14 cellular contexts compared by ENCODE assay signal in the genomic region with DNA sequence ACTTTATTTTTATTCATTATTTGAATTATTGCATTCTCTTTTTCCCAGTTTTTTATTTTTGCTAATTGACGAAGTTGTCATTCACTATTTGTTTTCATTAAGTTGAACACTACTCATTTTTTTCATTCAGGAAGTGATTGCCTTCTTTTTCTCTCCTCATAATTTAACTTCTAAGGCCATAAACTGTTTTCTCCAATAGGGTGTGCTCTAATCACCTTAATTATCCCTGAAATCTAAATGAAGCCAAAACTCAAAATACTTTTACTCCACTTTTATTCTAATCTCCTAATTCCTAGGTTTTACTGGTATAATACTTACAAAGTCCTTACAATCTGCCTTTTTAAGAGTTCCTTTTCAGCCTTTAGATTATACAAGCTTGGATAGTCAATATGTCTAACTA. TPM values are rescaled to one million over a fixed set of nuclear protein-coding genes. Genes with fewer than 3 reads are reported as not detected.
DNase-seq lines count a peak whose midpoint lies in the region; ATAC-seq and TF ChIP-seq lines count a peak whose summit lies in the region.
"Had no signal": no experiment of that assay in that cellular context is flagged by ENCODE, and none has a peak within 500 bp of the region (broad histone marks: within the 10 kb centered on the region; RNA-seq: fewer than 3 reads in every experiment).

No MANE protein-coding gene starts in this region.

- H3K27me3 Mint-ChIP-seq in WTC11 (ENCODE audit: low read depth) (no peaks in the 10 kb centered on the region; the same call in 1 of the 2 replicates), Calu3 (ENCODE audit: unreplicated experiment) (no peaks in the 10 kb centered on the region)
- H3K27me3 Mint-ChIP-seq in activated T-helper 1 cell treated with anti-CD3 and anti-CD28 coated beads, Interleukin-12 subunit alpha, Interleukin-12 subunit beta, Interleukin-2, Interleukin-4 antibody, amounts not matched to agents 30 ng/mL and 10 ng/mL and 1 ng/mL, durations not matched to agents 14 hours and 24 hours and 36 hours (ENCODE audit: insufficient read depth), result no peaks in the 10 kb centered on the region

- H3K36me3 ChIP-seq in OCI-LY7 (ENCODE audit: insufficient read depth, low read length), result no peaks in the 10 kb centered on the region
- no peaks in the 10 kb centered on the region for H3K36me3 ChIP-seq in osteoblast (ENCODE audit: insufficient read depth, low read length)

- no peaks in the 10 kb centered on the region for H3K9me2 ChIP-seq in OCI-LY7 (ENCODE audit: insufficient read depth, low read length)

- H3K4me2 ChIP-seq in OCI-LY7 (ENCODE audit: low read length) (no peak overlapping the region), osteoblast (ENCODE audit: insufficient read depth, low read length) (no peak overlapping the region)

- ATAC-seq in WTC11, result no peak
- ATAC-seq: activated T-cell treated with anti-CD3 and anti-CD28 coated beads, Interleukin-2, amount 50 U/mL, for 72 hours; right cardiac atrium had no signal

- H3K4me3 ChIP-seq in AG10803 (ENCODE audit: low read length), result no peak overlapping the region
- no peak overlapping the region for H3K4me3 ChIP-seq in OCI-LY7 (ENCODE audit: low read depth, low read length, poor library complexity, severe bottlenecking)
- H3K4me3 ChIP-seq in fibroblast of pulmonary artery (replicated peaks; ENCODE audit: low read depth, low read length), result no peak overlapping the region
- H3K4me3 ChIP-seq in osteoblast (ENCODE audit: insufficient read depth, low read length), result no peak overlapping the region

- BruUV-seq in OCI-LY7 (replicated peaks; lab: Mats Ljungman, UMichigan) (no TSS peak), Calu3 (replicated peaks; lab: Mats Ljungman, UMichigan) (no TSS peak)

- no peaks in the 10 kb centered on the region for H3K9me3 Mint-ChIP-seq in WTC11
- H3K9me3 Mint-ChIP-seq in Calu3 (ENCODE audit: low read depth, unreplicated experiment), result no peaks in the 10 kb centered on the region
- H3K9me3 Mint-ChIP-seq in activated T-helper 1 cell treated with anti-CD3 and anti-CD28 coated beads, Interleukin-12 subunit alpha, Interleukin-12 subunit beta, Interleukin-2, Interleukin-4 antibody, amounts not matched to agents 30 ng/mL and 10 ng/mL and 1 ng/mL, durations not matched to agents 14 hours and 24 hours and 36 hours, result no peaks in the 10 kb centered on the region
- H3K9me3 Mint-ChIP-seq: activated T-cell treated with anti-CD3 and anti-CD28 coated beads, Interleukin-2, amount 50 U/mL, for 72 hours; brain had no signal

- no peak overlapping the region for H3K27ac Mint-ChIP-seq in WTC11
- no peak overlapping the region for H3K27ac Mint-ChIP-seq in Calu3 (ENCODE audit: unreplicated experiment)
- no peak overlapping the region for H3K27ac Mint-ChIP-seq in activated T-helper 1 cell treated with anti-CD3 and anti-CD28 coated beads, Interleukin-12 subunit alpha, Interleukin-12 subunit beta, Interleukin-2, Interleukin-4 antibody, amounts not matched to agents 30 ng/mL and 10 ng/mL and 1 ng/mL, durations not matched to agents 14 hours and 24 hours and 36 hours
- H3K27ac Mint-ChIP-seq: activated T-cell treated with anti-CD3 and anti-CD28 coated beads, Interleukin-2, amount 50 U/mL, for 72 hours; brain had no signal

- H4K20me1 ChIP-seq in OCI-LY7 (ENCODE audit: insufficient read depth, low read length), result no peaks in the 10 kb centered on the region
- H4K20me1 ChIP-seq in osteoblast (ENCODE audit: insufficient read depth, low read length), result no peaks in the 10 kb centered on the region

- H3K4me3 Mint-ChIP-seq in WTC11, result no peak overlapping the region
- H3K4me3 Mint-ChIP-seq in Calu3 (ENCODE audit: low read depth, unreplicated experiment), result no peak overlapping the region
- H3K4me3 Mint-ChIP-seq in activated T-helper 1 cell treated with anti-CD3 and anti-CD28 coated beads, Interleukin-12 subunit alpha, Interleukin-12 subunit beta, Interleukin-2, Interleukin-4 antibody, amounts not matched to agents 30 ng/mL and 10 ng/mL and 1 ng/mL, durations not matched to agents 14 hours and 24 hours and 36 hours, result no peak overlapping the region
- H3K4me3 Mint-ChIP-seq: activated T-cell treated with anti-CD3 and anti-CD28 coated beads, Interleukin-2, amount 50 U/mL, for 72 hours; brain had no signal

- no peak for DNase-seq in AG10803 (ENCODE audit: low read depth)
- peak; percentile 5 for DNase-seq in H4 (ENCODE audit: low spot score)
- peak; percentile 4 for DNase-seq in OCI-LY7 (ENCODE audit: low spot score)
- DNase-seq in fibroblast of pulmonary artery (ENCODE audit: low read depth), result peak; percentile 1
- no peak for DNase-seq in WTC11 (ENCODE audit: low spot score)
- no peak for DNase-seq in Calu3
- no peak for DNase-seq in activated T-helper 1 cell treated with anti-CD3 and anti-CD28 coated beads, Interleukin-12 subunit alpha, Interleukin-12 subunit beta, Interleukin-2, Interleukin-4 antibody, amounts not matched to agents 30 ng/mL and 10 ng/mL and 1 ng/mL, durations not matched to agents 14 hours and 24 hours and 36 hours (ENCODE audit: low spot score)
- DNase-seq in osteoblast (ENCODE audit: insufficient read length, low spot score, missing footprints), result no peak
- DNase-seq: activated CD4-positive, alpha-beta T cell treated with anti-CD3 and anti-CD28 coated beads for 1 hour; activated T-cell treated with anti-CD3 and anti-CD28 coated beads, Interleukin-2, amount 50 U/mL, for 72 hours; right cardiac atrium had no signal

- TF ChIP-seq CTCF in AG10803 (conservative IDR thresholded peaks at IDR 0.05; ENCODE audit: low read length), result peak; percentile 27; the same call in 1 of the 2 replicates
- TF ChIP-seq CTCF in OCI-LY7 (conservative IDR thresholded peaks at IDR 0.05; ENCODE audit: low read length), result peak; percentile 72
- TF ChIP-seq CTCF in fibroblast of pulmonary artery (IDR thresholded peaks at IDR 0.05; ENCODE audit: low read length, missing control alignments), result peak; percentile 16
- TF ChIP-seq CTCF in WTC11 (IDR thresholded peaks at IDR 0.05), result no peak
- no peak for TF ChIP-seq CTCF in Calu3 (IDR thresholded peaks at IDR 0.05; ENCODE audit: unreplicated experiment)
- TF ChIP-seq CTCF in osteoblast (IDR thresholded peaks at IDR 0.05; ENCODE audit: extremely low read depth, low read depth, low read length), result no peak

- H3K4me1 ChIP-seq in OCI-LY7 (ENCODE audit: insufficient read depth, low read length, poor library complexity, severe bottlenecking) (no peaks in the 10 kb centered on the region), osteoblast (ENCODE audit: insufficient read depth, low read length) (no peaks in the 10 kb centered on the region)

- intact Hi-C loops in OCI-LY7 (cut with micrococcal nuclease; ENCODE audit: unreplicated experiment), result no loop called here
- intact Hi-C loops in Calu3 (cut with micrococcal nuclease; ENCODE audit: unreplicated experiment), result loop anchor here (10.0 kb wide), 1 partner anchor 136 kb away; a partner anchor contains a TSS
- intact Hi-C loops in activated T-helper 1 cell treated with anti-CD3 and anti-CD28 coated beads, Interleukin-12 subunit alpha, Interleukin-12 subunit beta, Interleukin-2, Interleukin-4 antibody, amounts not matched to agents 30 ng/mL and 10 ng/mL and 1 ng/mL, durations not matched to agents 14 hours and 24 hours and 36 hours (cut with micrococcal nuclease), result no loop called here

- H3K27me3 ChIP-seq in osteoblast (ENCODE audit: insufficient read depth, low read length), result no peaks in the 10 kb centered on the region

- POLR2A ChIA-PET in OCI-LY7 (lab: Charles Lee), result no interaction called here
- POLR2A ChIA-PET in WTC11 (lab: Charles Lee), result no interaction called here

- H2AFZ ChIP-seq in OCI-LY7 (ENCODE audit: low read length), result no peak overlapping the region
- H2AFZ ChIP-seq in osteoblast (ENCODE audit: low read length), result no peak overlapping the region

- H3K27ac ChIP-seq in OCI-LY7 (ENCODE audit: low read depth, low read length, poor library complexity, severe bottlenecking) (no peak overlapping the region), osteoblast (ENCODE audit: low read depth, low read length) (no peak overlapping the region)

- CTCF ChIA-PET in OCI-LY7 (lab: Charles Lee; ENCODE audit: unreplicated experiment) (no interaction called here), WTC11 (lab: Charles Lee) (no interaction called here), Calu3 (lab: Charles Lee) (no interaction called here)

- no peaks in the 10 kb centered on the region for H3K4me1 Mint-ChIP-seq in WTC11
- H3K4me1 Mint-ChIP-seq in Calu3 (ENCODE audit: low read depth, unreplicated experiment), result no peaks in the 10 kb centered on the region
- no peaks in the 10 kb centered on the region for H3K4me1 Mint-ChIP-seq in activated T-helper 1 cell treated with anti-CD3 and anti-CD28 coated beads, Interleukin-12 subunit alpha, Interleukin-12 subunit beta, Interleukin-2, Interleukin-4 antibody, amounts not matched to agents 30 ng/mL and 10 ng/mL and 1 ng/mL, durations not matched to agents 14 hours and 24 hours and 36 hours (ENCODE audit: low read depth)

- H3K79me2 ChIP-seq in OCI-LY7 (ENCODE audit: insufficient read depth, low read depth, low read length) (no peaks in the 10 kb centered on the region), osteoblast (ENCODE audit: insufficient read depth, low read length) (no peaks in the 10 kb centered on the region)

- H3K36me3 Mint-ChIP-seq in WTC11 (no peaks in the 10 kb centered on the region), Calu3 (ENCODE audit: insufficient read depth, unreplicated experiment) (no peaks in the 10 kb centered on the region)
- H3K36me3 Mint-ChIP-seq in activated T-helper 1 cell treated with anti-CD3 and anti-CD28 coated beads, Interleukin-12 subunit alpha, Interleukin-12 subunit beta, Interleukin-2, Interleukin-4 antibody, amounts not matched to agents 30 ng/mL and 10 ng/mL and 1 ng/mL, durations not matched to agents 14 hours and 24 hours and 36 hours (ENCODE audit: low read depth), result no peaks in the 10 kb centered on the region
- H3K36me3 Mint-ChIP-seq: brain had no signal

- H3K9me3 ChIP-seq in OCI-LY7 (ENCODE audit: low read length) (no peaks in the 10 kb centered on the region), osteoblast (ENCODE audit: low read depth, low read length) (no peaks in the 10 kb centered on the region)

RNA-seq across cellular contexts. Expression of a gene that starts 2.9 kb away (rescaled TPM):
- not detected in 2 replicates for total RNA-seq in H4 (2014; rRNA removed; shearing (Covaris generic))
- not detected in 2 replicates for total RNA-seq in OCI-LY7 (2014; rRNA removed; shearing (Covaris generic))
- total RNA-seq in OCI-LY7 (2022) (not detected in 2 replicates), WTC11 (2021) (not detected in 3 replicates), Calu3 (2022) (not detected in 2 replicates), osteoblast (not detected in 2 replicates)
- not detected in 2 replicates for total RNA-seq in activated T-helper 1 cell treated with anti-CD3 and anti-CD28 coated beads, Interleukin-12 subunit alpha, Interleukin-12 subunit beta, Interleukin-2, Interleukin-4 antibody, amounts not matched to agents 30 ng/mL and 10 ng/mL and 1 ng/mL, durations not matched to agents 14 hours and 24 hours and 36 hours
- total RNA-seq: activated T-cell treated with anti-CD3 and anti-CD28 coated beads, Interleukin-2, amount 50 U/mL, for 72 hours; H1; mesenteric fat pad; right cardiac atrium had no signal

RNA-seq across cellular contexts. Expression of a gene that starts 9.1 kb away (rescaled TPM):
- not detected in 2 replicates for total RNA-seq in H4 (2014; rRNA removed; shearing (Covaris generic))
- not detected in 2 replicates for total RNA-seq in OCI-LY7 (2014; rRNA removed; shearing (Covaris generic))
- not detected in 2 replicates for total RNA-seq in OCI-LY7 (2022)
- not detected in 3 replicates for total RNA-seq in WTC11 (2021)
- not detected in 2 replicates for total RNA-seq in Calu3 (2022)
- not detected in 2 replicates for total RNA-seq in activated T-helper 1 cell treated with anti-CD3 and anti-CD28 coated beads, Interleukin-12 subunit alpha, Interleukin-12 subunit beta, Interleukin-2, Interleukin-4 antibody, amounts not matched to agents 30 ng/mL and 10 ng/mL and 1 ng/mL, durations not matched to agents 14 hours and 24 hours and 36 hours
- not detected in 2 replicates for total RNA-seq in osteoblast
- total RNA-seq: activated T-cell treated with anti-CD3 and anti-CD28 coated beads, Interleukin-2, amount 50 U/mL, for 72 hours; H1; mesenteric fat pad; right cardiac atrium had no signal

RNA-seq across cellular contexts. Expression of a gene that starts 9.7 kb away (rescaled TPM):
- not detected in 2 replicates for total RNA-seq in H4 (2014; rRNA removed; shearing (Covaris generic))
- total RNA-seq in OCI-LY7 (2014; rRNA removed; shearing (Covaris generic)), result not detected in 2 replicates
- total RNA-seq in OCI-LY7 (2022), result not detected in 2 replicates
- not detected in 3 replicates for total RNA-seq in WTC11 (2021)
- total RNA-seq in Calu3 (2022), result not detected in 2 replicates
- not detected in 2 replicates for total RNA-seq in activated T-helper 1 cell treated with anti-CD3 and anti-CD28 coated beads, Interleukin-12 subunit alpha, Interleukin-12 subunit beta, Interleukin-2, Interleukin-4 antibody, amounts not matched to agents 30 ng/mL and 10 ng/mL and 1 ng/mL, durations not matched to agents 14 hours and 24 hours and 36 hours
- total RNA-seq in osteoblast, result not detected in 2 replicates
- total RNA-seq: activated T-cell treated with anti-CD3 and anti-CD28 coated beads, Interleukin-2, amount 50 U/mL, for 72 hours; H1; mesenteric fat pad; right cardiac atrium had no signal

RNA-seq across cellular contexts. Expression of a gene that starts 39.4 kb away (rescaled TPM):
- not detected in 2 replicates for total RNA-seq in H4 (2014; rRNA removed; shearing (Covaris generic))
- total RNA-seq in OCI-LY7 (2014; rRNA removed; shearing (Covaris generic)), result not detected in 2 replicates
- not detected in 2 replicates for total RNA-seq in OCI-LY7 (2022)
- total RNA-seq in WTC11 (2021), result not detected in 3 replicates
- total RNA-seq in Calu3 (2022), result not detected in 2 replicates
- total RNA-seq in activated T-helper 1 cell treated with anti-CD3 and anti-CD28 coated beads, Interleukin-12 subunit alpha, Interleukin-12 subunit beta, Interleukin-2, Interleukin-4 antibody, amounts not matched to agents 30 ng/mL and 10 ng/mL and 1 ng/mL, durations not matched to agents 14 hours and 24 hours and 36 hours, result not detected in 2 replicates
- total RNA-seq in osteoblast, result not detected in 2 replicates
- total RNA-seq: activated T-cell treated with anti-CD3 and anti-CD28 coated beads, Interleukin-2, amount 50 U/mL, for 72 hours; H1; mesenteric fat pad; right cardiac atrium had no signal

Comparison
In these comparisons a context has a peak if more than half of its experiments do, and no peak if none do; other contexts are left out.
1. DNase-seq: peak in H4 (single experiment), OCI-LY7 (single experiment) and fibroblast of pulmonary artery (single experiment); none in AG10803 (single experiment), WTC11 (single experiment), Calu3 (single experiment), activated T-helper 1 cell treated with anti-CD3 and anti-CD28 coated beads, Interleukin-12 subunit alpha, Interleukin-12 subunit beta, Interleukin-2, Interleukin-4 antibody, amounts not matched to agents 30 ng/mL and 10 ng/mL and 1 ng/mL, durations not matched to agents 14 hours and 24 hours and 36 hours (single experiment) and osteoblast (single experiment).
2. CTCF ChIP-seq: peak in AG10803 (single experiment), OCI-LY7 (single experiment) and fibroblast of pulmonary artery (single experiment); none in WTC11 (single experiment), Calu3 (single experiment) and osteoblast (single experiment).